In the genomic region with DNA sequence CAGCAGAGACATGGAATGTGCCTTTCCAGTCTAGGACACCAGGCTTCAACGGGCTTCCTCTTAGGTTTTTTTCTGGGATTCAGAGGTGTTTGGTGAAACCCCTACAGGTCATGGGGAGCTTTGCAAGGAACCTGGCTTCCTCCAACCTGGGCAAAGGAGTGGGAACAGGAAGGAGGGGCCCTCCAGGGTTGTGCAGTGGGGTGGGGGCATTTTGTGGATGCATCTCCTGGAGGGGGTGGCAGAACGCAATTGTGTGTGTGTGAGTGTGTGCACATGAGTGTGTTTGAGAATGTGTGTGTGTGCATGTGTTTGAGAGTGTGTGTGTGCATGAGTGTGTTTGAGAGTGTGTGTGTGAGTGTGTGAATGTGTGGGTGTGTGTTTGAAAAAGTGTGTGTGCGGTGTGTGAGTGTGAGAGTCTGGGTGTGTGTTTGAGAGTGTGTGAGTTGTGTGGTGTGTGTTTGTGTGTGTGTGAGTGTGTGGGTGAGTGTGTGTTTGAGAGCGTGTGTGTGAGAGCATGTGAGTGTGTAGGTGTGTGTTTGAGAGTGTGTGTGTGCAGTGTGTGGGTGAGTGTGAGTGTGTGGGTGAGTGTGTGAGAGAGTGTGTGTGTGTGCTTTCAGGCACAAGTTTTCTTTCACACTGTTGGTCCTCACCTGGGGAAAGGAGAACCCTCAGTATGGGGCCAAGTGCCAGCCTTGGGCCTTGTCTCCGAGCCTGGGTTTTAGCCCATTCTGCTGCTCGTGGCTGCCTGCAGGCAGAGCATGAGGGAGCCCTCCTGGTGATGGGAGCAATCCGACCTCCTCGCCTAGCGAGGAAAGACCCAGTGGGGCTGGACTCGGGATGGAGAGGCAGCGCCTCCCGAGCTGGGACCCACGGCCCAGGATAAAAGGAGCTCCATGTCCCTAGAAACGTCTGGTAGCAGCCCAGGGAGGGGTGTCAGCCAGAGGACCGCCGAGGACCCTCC, we compare ENCODE assay signal across 1 cellular context.
TF ChIP-seq lines count a peak whose summit lies in the region.

No MANE protein-coding gene starts in this region.

TF ChIP-seq in HEK293, 187 proteins besides CTCF, POLR2A, EP300 and RAD21 (continued from another document):
- TF ChIP-seq, protein P1, sequence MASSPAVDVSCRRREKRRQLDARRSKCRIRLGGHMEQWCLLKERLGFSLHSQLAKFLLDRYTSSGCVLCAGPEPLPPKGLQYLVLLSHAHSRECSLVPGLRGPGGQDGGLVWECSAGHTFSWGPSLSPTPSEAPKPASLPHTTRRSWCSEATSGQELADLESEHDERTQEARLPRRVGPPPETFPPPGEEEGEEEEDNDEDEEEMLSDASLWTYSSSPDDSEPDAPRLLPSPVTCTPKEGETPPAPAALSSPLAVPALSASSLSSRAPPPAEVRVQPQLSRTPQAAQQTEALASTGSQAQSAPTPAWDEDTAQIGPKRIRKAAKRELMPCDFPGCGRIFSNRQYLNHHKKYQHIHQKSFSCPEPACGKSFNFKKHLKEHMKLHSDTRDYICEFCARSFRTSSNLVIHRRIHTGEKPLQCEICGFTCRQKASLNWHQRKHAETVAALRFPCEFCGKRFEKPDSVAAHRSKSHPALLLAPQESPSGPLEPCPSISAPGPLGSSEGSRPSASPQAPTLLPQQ (tag by site-specific recombination; IDR thresholded peaks at IDR 0.05): no peak
- TF ChIP-seq ZNF311 (tag by site-specific recombination; IDR thresholded peaks at IDR 0.05; ENCODE audit: borderline replicate concordance) (0 out of 2 replicates have a peak, but pooled peaks have one; percentile 71), ZNF146 (tag by site-specific recombination; IDR thresholded peaks at IDR 0.05) (no peak), ZNF658 (tag by site-specific recombination; IDR thresholded peaks at IDR 0.05) (no peak), ZNF660 (tag by site-specific recombination; IDR thresholded peaks at IDR 0.05) (no peak), SALL2 (tag by site-specific recombination; IDR thresholded peaks at IDR 0.05; ENCODE audit: borderline replicate concordance) (0 out of 2 replicates have a peak, but pooled peaks have one; percentile 50), ZNF157 (tag by site-specific recombination; IDR thresholded peaks at IDR 0.05) (no peak), ZNF549 (tag by site-specific recombination; IDR thresholded peaks at IDR 0.05) (no peak), TRIM28 (IDR thresholded peaks at IDR 0.05; ENCODE audit: borderline replicate concordance, low read length) (no peak), HOXD13 (CRISPR knock-in tag; IDR thresholded peaks at IDR 0.05; ENCODE audit: borderline replicate concordance) (no peak), ZNF701 (tag by site-specific recombination; IDR thresholded peaks at IDR 0.05) (no peak), ZNF266 (tag by site-specific recombination; IDR thresholded peaks at IDR 0.05; ENCODE audit: low read depth) (0 out of 2 replicates have a peak, but pooled peaks have one; percentile 49), ZNF112 (tag by site-specific recombination; IDR thresholded peaks at IDR 0.05) (no peak), ZNF19 (tag by site-specific recombination; IDR thresholded peaks at IDR 0.05; ENCODE audit: low read depth) (no peak), BCL11B (tag by site-specific recombination; IDR thresholded peaks at IDR 0.05; ENCODE audit: low read depth) (no peak), EGR2 (tag by site-specific recombination; IDR thresholded peaks at IDR 0.05; ENCODE audit: low read depth) (peak; percentile 100), ZNF670 (tag by site-specific recombination; IDR thresholded peaks at IDR 0.05; ENCODE audit: low read depth) (no peak), SCRT1 (tag by site-specific recombination; IDR thresholded peaks at IDR 0.05; ENCODE audit: borderline replicate concordance) (no peak), ZNF341 (tag by site-specific recombination; IDR thresholded peaks at IDR 0.05; ENCODE audit: low read depth) (no peak), ZNF24 (tag by site-specific recombination; IDR thresholded peaks at IDR 0.05) (no peak), ZNF76 (tag by site-specific recombination; IDR thresholded peaks at IDR 0.05; ENCODE audit: borderline replicate concordance, low read depth) (no peak), ZNF747 (tag by site-specific recombination; IDR thresholded peaks at IDR 0.05) (no peak), OSR2 (tag by site-specific recombination; IDR thresholded peaks at IDR 0.05) (no peak), ZNF140 (tag by site-specific recombination; IDR thresholded peaks at IDR 0.05) (no peak), ZNF544 (tag by site-specific recombination; IDR thresholded peaks at IDR 0.05) (no peak), FEZF1 (tag by site-specific recombination; IDR thresholded peaks at IDR 0.05) (no peak), TCF7L2 (IDR thresholded peaks at IDR 0.05; ENCODE audit: borderline replicate concordance, low read depth, low read length) (no peak), ZNF664 (tag by site-specific recombination; IDR thresholded peaks at IDR 0.05) (no peak), ZNF561 (tag by site-specific recombination; IDR thresholded peaks at IDR 0.05; ENCODE audit: borderline replicate concordance) (no peak), KLF10 (tag by site-specific recombination; IDR thresholded peaks at IDR 0.05) (no peak), GLI2 (tag by site-specific recombination; IDR thresholded peaks at IDR 0.05; ENCODE audit: borderline replicate concordance, low read depth) (no peak), ZNF335 (tag by site-specific recombination; conservative IDR thresholded peaks at IDR 0.05) (no peak), ZNF514 (tag by site-specific recombination; IDR thresholded peaks at IDR 0.05) (no peak), ZNF596 (tag by site-specific recombination; IDR thresholded peaks at IDR 0.05) (no peak), ZNF473 (tag by site-specific recombination; IDR thresholded peaks at IDR 0.05) (peak; percentile 76; the same call in 1 of the 2 replicates), ZNF416 (tag by site-specific recombination; IDR thresholded peaks at IDR 0.05) (no peak)
- TF ChIP-seq, protein P2, sequence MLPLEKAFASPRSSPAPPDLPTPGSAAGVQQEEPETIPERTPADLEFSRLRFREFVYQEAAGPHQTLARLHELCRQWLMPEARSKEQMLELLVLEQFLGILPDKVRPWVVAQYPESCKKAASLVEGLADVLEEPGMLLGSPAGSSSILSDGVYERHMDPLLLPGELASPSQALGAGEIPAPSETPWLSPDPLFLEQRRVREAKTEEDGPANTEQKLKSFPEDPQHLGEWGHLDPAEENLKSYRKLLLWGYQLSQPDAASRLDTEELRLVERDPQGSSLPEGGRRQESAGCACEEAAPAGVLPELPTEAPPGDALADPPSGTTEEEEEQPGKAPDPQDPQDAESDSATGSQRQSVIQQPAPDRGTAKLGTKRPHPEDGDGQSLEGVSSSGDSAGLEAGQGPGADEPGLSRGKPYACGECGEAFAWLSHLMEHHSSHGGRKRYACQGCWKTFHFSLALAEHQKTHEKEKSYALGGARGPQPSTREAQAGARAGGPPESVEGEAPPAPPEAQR (tag by site-specific recombination; IDR thresholded peaks at IDR 0.05): no peak
- TF ChIP-seq, protein P3, sequence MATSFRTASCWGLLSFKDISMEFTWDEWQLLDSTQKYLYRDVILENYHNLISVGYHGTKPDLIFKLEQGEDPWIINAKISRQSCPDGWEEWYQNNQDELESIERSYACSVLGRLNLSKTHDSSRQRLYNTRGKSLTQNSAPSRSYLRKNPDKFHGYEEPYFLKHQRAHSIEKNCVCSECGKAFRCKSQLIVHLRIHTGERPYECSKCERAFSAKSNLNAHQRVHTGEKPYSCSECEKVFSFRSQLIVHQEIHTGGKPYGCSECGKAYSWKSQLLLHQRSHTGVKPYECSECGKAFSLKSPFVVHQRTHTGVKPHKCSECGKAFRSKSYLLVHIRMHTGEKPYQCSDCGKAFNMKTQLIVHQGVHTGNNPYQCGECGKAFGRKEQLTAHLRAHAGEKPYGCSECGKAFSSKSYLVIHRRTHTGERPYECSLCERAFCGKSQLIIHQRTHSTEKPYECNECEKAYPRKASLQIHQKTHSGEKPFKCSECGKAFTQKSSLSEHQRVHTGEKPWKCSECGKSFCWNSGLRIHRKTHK (tag by site-specific recombination; IDR thresholded peaks at IDR 0.05): no peak
- TF ChIP-seq, protein P4, sequence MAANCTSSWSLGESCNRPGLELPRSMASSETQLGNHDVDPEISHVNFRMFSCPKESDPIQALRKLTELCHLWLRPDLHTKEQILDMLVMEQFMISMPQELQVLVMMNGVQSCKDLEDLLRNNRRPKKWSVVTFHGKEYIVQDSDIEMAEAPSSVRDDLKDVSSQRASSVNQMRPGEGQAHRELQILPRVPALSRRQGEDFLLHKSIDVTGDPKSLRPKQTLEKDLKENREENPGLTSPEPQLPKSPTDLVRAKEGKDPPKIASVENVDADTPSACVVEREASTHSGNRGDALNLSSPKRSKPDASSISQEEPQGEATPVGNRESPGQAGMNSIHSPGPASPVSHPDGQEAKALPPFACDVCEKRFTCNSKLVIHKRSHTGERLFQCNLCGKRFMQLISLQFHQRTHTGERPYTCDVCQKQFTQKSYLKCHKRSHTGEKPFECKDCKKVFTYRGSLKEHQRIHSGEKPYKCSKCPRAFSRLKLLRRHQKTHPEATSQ (tag by site-specific recombination; IDR thresholded peaks at IDR 0.05): no peak
- TF ChIP-seq, protein P5, sequence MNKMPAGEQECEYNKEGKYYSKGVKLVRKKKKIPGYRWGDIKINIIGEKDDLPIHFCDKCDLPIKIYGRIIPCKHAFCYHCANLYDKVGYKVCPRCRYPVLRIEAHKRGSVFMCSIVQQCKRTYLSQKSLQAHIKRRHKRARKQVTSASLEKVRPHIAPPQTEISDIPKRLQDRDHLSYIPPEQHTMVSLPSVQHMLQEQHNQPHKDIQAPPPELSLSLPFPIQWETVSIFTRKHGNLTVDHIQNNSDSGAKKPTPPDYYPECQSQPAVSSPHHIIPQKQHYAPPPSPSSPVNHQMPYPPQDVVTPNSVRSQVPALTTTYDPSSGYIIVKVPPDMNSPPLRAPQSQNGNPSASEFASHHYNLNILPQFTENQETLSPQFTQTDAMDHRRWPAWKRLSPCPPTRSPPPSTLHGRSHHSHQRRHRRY (tag by site-specific recombination; IDR thresholded peaks at IDR 0.05): peak; percentile 49; the same call in 1 of the 2 replicates
- TF ChIP-seq, protein P6, sequence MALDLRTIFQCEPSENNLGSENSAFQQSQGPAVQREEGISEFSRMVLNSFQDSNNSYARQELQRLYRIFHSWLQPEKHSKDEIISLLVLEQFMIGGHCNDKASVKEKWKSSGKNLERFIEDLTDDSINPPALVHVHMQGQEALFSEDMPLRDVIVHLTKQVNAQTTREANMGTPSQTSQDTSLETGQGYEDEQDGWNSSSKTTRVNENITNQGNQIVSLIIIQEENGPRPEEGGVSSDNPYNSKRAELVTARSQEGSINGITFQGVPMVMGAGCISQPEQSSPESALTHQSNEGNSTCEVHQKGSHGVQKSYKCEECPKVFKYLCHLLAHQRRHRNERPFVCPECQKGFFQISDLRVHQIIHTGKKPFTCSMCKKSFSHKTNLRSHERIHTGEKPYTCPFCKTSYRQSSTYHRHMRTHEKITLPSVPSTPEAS (tag by site-specific recombination; IDR thresholded peaks at IDR 0.05): peak; percentile 99
